18 cellular contexts compared by ENCODE assay signal in genomic region chr17:7098802-7099459, GRCh38. TPM values are rescaled to one million over a fixed set of nuclear protein-coding genes. Genes with fewer than 3 reads are reported as not detected.
"Had no signal": no experiment of that assay in that cellular context is flagged by ENCODE, and none has a peak within 500 bp of the region (broad histone marks: within the 10 kb centered on the region; RNA-seq: fewer than 3 reads in every experiment).

No MANE protein-coding gene starts in this region.

- ATAC-seq: activated CD4-positive, CD25-positive, alpha-beta regulatory T cell treated with anti-CD3 and anti-CD28 coated beads, Interleukin-2, amount 50 U/mL, for 24 hours; activated CD8-positive, alpha-beta T cell treated with anti-CD3 and anti-CD28 coated beads for 36 hours; SK-N-SH treated with all-trans-retinoic acid at 6 μM for 48 hours had no signal

- DNase-seq: activated CD4-positive, alpha-beta T cell treated with anti-CD3 and anti-CD28 coated beads for 4 hours; activated CD8-positive, alpha-beta memory T cell treated with anti-CD3 and anti-CD28 coated beads, Interleukin-2, amount 50 U/mL, for 4 hours; activated CD8-positive, alpha-beta T cell treated with anti-CD3 and anti-CD28 coated beads for 36 hours; activated naive CD4-positive, alpha-beta T cell treated with anti-CD3 and anti-CD28 coated beads, Interleukin-2, amount 50 U/mL, for 16 hours; central memory CD4-positive, alpha-beta T cell; NCI-H1092; NCI-H1417; NCI-H1930; NCI-H2171; NCI-H2227 treated with DMSO at 0.1 percent for 48 hours; NCI-H446 treated with DMSO at 0.1 percent for 48 hours; NCI-H526; NCI-H82; PC-9; SJCRH30 had no signal

RNA-seq across cellular contexts. Expression of gene ASGR2, which starts 15.7 kb away (rescaled TPM):
- total RNA-seq: activated CD8-positive, alpha-beta T cell treated with anti-CD3 and anti-CD28 coated beads for 36 hours; MCF 10A; PC-9; SJCRH30 had no signal

RNA-seq across cellular contexts. Expression of gene CLEC10A, which starts 18.9 kb away (rescaled TPM):
- total RNA-seq: activated CD8-positive, alpha-beta T cell treated with anti-CD3 and anti-CD28 coated beads for 36 hours; MCF 10A; PC-9; SJCRH30 had no signal

RNA-seq across cellular contexts. Expression of gene SLC16A11, which starts 55.0 kb away (rescaled TPM):
- total RNA-seq: MCF 10A, PC-9, SJCRH30 had no signal
